ENCODE assay signal across 21 cellular contexts in the genomic region with DNA sequence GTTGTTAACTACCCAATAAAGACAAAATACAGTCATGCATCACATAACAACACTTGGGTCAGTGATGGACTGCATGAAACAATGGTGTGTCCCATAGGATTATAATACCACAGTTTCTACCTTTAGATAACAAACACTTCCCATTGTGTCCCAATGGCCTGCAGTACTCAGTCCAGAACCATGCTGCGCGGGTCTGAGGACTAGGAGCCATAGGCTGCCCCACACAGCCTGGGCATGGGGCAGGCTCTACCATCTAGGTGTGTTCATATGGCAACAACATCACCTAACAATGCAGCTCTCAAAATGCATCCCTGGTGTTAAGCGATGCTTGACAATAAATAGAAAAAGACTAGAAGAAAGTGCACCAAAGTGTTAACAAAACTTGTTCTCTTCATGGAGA.
"Had no signal": no experiment of that assay in that cellular context is flagged by ENCODE, and none has a peak within 500 bp of the region (broad histone marks: within the 10 kb centered on the region; RNA-seq: fewer than 3 reads in every experiment).

No MANE protein-coding gene starts in this region.

- H3K36me3 ChIP-seq: neural progenitor cell had no signal

- H3K4me3 Mint-ChIP-seq: activated B cell treated with CpG ODN at 0.5 μM for 24 hours; activated T-helper 17 cell treated with anti-CD3 and anti-CD28 coated beads, Interleukin-2, amount 50 U/mL, for 72 hours; endodermal cell; mesothelial cell of epicardium; neural progenitor cell; stimulated activated naive CD8-positive, alpha-beta T cell treated with anti-CD3 and anti-CD28 coated beads, Interleukin-15, amount 100 ng/mL, for 72 hours; T-cell; T-helper 2 cell treated with Interferon-gamma antibody and Interleukin-4, amounts not matched to agents 5 μg/mL and 100 μg/mL, for 36 hours had no signal

- H3K9me3 ChIP-seq: adrenal gland, body of pancreas, heart right ventricle, right atrium auricular region had no signal

- H3K27me3 Mint-ChIP-seq: activated B cell treated with CpG ODN at 0.5 μM for 24 hours; activated T-helper 17 cell treated with anti-CD3 and anti-CD28 coated beads, Interleukin-2, amount 50 U/mL, for 72 hours; naive B cell; stimulated activated naive CD8-positive, alpha-beta T cell treated with anti-CD3 and anti-CD28 coated beads, Interleukin-15, amount 100 ng/mL, for 72 hours; T-cell had no signal

- ATAC-seq: activated naive CD4-positive, alpha-beta T cell treated with anti-CD3 and anti-CD28 coated beads, Interleukin-2, amount 50 U/mL, for 72 hours; activated T-helper 17 cell treated with anti-CD3 and anti-CD28 coated beads, Interleukin-2, amount 50 U/mL, for 72 hours; body of pancreas; heart right ventricle; stimulated activated naive CD8-positive, alpha-beta T cell treated with anti-CD3 and anti-CD28 coated beads, Interleukin-15, amount 100 ng/mL, for 72 hours; T-cell had no signal

- DNase-seq: activated B cell treated with CpG ODN at 0.5 μM for 24 hours; activated CD4-positive, alpha-beta T cell treated with anti-CD3 and anti-CD28 coated beads, Interleukin-2, amount 50 U/mL, for 1 hour; activated naive CD4-positive, alpha-beta T cell; activated T-cell treated with anti-CD3 and anti-CD28 coated beads, Interleukin-2, amount 50 U/mL, for 1 hour; adrenal gland; body of pancreas; endodermal cell; foreskin melanocyte; heart right ventricle; naive B cell; occipital lobe; stimulated activated naive CD8-positive, alpha-beta T cell treated with anti-CD3 and anti-CD28 coated beads, Interleukin-15, amount 100 ng/mL, for 72 hours; substantia nigra; T-cell had no signal

- H3K27ac ChIP-seq: adrenal gland, body of pancreas, heart right ventricle, neural progenitor cell, parathyroid adenoma had no signal

- H3K27ac Mint-ChIP-seq: activated B cell treated with CpG ODN at 0.5 μM for 24 hours, endodermal cell, mesothelial cell of epicardium, T-cell had no signal

- H3K27me3 ChIP-seq: adrenal gland, body of pancreas, heart right ventricle, neural progenitor cell, right atrium auricular region had no signal

- H3K36me3 Mint-ChIP-seq: naive B cell had no signal

- H3K4me3 ChIP-seq: adrenal gland, body of pancreas, heart right ventricle, neural progenitor cell, right atrium auricular region had no signal

- H3K9me3 Mint-ChIP-seq: activated B cell treated with CpG ODN at 0.5 μM for 24 hours; activated naive CD4-positive, alpha-beta T cell treated with anti-CD3 and anti-CD28 coated beads, Interleukin-2, amount 50 U/mL, for 72 hours; activated T-helper 17 cell treated with anti-CD3 and anti-CD28 coated beads, Interleukin-2, amount 50 U/mL, for 72 hours; endodermal cell; mesothelial cell of epicardium; naive B cell; neural progenitor cell; stimulated activated naive CD8-positive, alpha-beta T cell treated with anti-CD3 and anti-CD28 coated beads, Interleukin-15, amount 100 ng/mL, for 72 hours; T-cell; T-helper 2 cell treated with Interferon-gamma antibody and Interleukin-4, amounts not matched to agents 5 μg/mL and 100 μg/mL, for 36 hours had no signal
